In the genomic region with DNA sequence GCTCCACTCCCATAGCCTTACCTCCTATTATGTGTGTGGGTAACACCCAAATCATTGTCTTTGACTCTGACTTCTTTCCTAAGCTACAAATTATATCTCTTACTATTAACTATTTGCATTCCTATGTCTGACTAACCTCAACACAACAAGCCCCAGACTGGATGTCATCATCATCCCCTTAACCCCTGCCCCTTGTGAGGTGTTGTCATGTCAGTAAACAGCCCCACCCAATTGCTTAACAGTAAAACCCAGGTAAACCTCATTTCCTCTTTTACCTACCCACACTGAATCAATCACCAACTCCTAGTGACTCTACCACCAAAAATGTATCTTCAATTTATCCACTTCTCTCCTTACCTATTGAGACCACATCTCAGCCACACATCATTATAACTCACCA, we compare ENCODE assay signal across 14 cellular contexts. TPM values are rescaled to one million over a fixed set of nuclear protein-coding genes. Genes with fewer than 3 reads are reported as not detected.
DNase-seq lines count a peak whose midpoint lies in the region; ATAC-seq, FAIRE-seq and TF ChIP-seq lines count a peak whose summit lies in the region.
"Had no signal": no experiment of that assay in that cellular context is flagged by ENCODE, and none has a peak within 500 bp of the region (broad histone marks: within the 10 kb centered on the region; RNA-seq: fewer than 3 reads in every experiment).

No MANE protein-coding gene starts in this region.

- intact Hi-C loops in Calu3 (cut with micrococcal nuclease; ENCODE audit: unreplicated experiment): no loop called here
- intact Hi-C loops in K562 (cut with micrococcal nuclease): loop anchor here (5.0 kb wide), 1 partner anchor 84 kb away; no protein-coding TSS in a partner anchor
- intact Hi-C loops in esophagus muscularis mucosa (cut with DNase I): no loop called here

- H3K4me1 Mint-ChIP-seq in Calu3 (ENCODE audit: low read depth, unreplicated experiment): peaks cover 33% of the 10 kb centered on the region
- H3K4me1 Mint-ChIP-seq in effector memory CD8-positive, alpha-beta T cell (ENCODE audit: low read depth in 2 of 2): peaks cover 33 to 46% of the 10 kb centered on the region in 2 donors

- H3K56ac ChIP-seq in mesendoderm (ENCODE audit: low read length): peak overlapping the region; percentile 61

- TF ChIP-seq CTCF in Calu3 (IDR thresholded peaks at IDR 0.05; ENCODE audit: unreplicated experiment) (no peak), K562 (IDR thresholded peaks at IDR 0.05 in 2 of 3, conservative IDR thresholded peaks at IDR 0.05 in 1 of 3; ENCODE audit: insufficient read depth in 2 of 3, low read depth in 1 of 3, low read length in 3 of 3) (no peak), esophagus muscularis mucosa (IDR thresholded peaks at IDR 0.05) (no peak)

- H2AFZ ChIP-seq in K562 (ENCODE audit: low read depth, low read length): no peak overlapping the region

- H4K5ac ChIP-seq in mesendoderm (ENCODE audit: low read length): no peak overlapping the region

- CTCF ChIA-PET in Calu3 (lab: Charles Lee): interaction anchor here (0.7 kb wide), 1 partner anchor 107 kb away, joined by 3 read pairs; no protein-coding TSS in a partner anchor
- CTCF ChIA-PET in K562 (lab: Yijun Ruan, JAX; ENCODE audit: low intra/inter-chr PET ratio): no interaction called here

- no peaks in the 10 kb centered on the region for H4K20me1 ChIP-seq in K562 (replicated peaks; ENCODE audit: control insufficient read depth, insufficient read depth, low read length)

- no peak overlapping the region for H2AK5ac ChIP-seq in mesendoderm (ENCODE audit: low read length)

- no peak overlapping the region for H3K27ac ChIP-seq in HUES6 (ENCODE audit: low read depth, low read length)
- H3K27ac ChIP-seq in K562 (ENCODE audit: extremely low read depth, low read depth, low read length): no peak overlapping the region
- no peak overlapping the region for H3K27ac ChIP-seq in mesendoderm (ENCODE audit: low read depth, low read length)
- no peak overlapping the region for H3K27ac ChIP-seq in esophagus muscularis mucosa (replicated peaks in 1 of 4)

- H3K9ac ChIP-seq in HUES6 (ENCODE audit: low read length): no peak overlapping the region
- H3K9ac ChIP-seq in K562 (ENCODE audit: insufficient read depth in 1 of 2, low read depth in 2 of 2, low read length in 2 of 2): no peak overlapping the region
- peak overlapping the region; percentile 42 for H3K9ac ChIP-seq in mesendoderm (ENCODE audit: low read length)

- peaks cover 27% of the 10 kb centered on the region for H3K36me3 Mint-ChIP-seq in Calu3 (ENCODE audit: insufficient read depth, unreplicated experiment)
- peaks cover 8% of the 10 kb centered on the region for H3K36me3 Mint-ChIP-seq in effector memory CD8-positive, alpha-beta T cell (ENCODE audit: insufficient read depth)
- H3K36me3 Mint-ChIP-seq: natural killer cell had no signal

- H3K4me2 ChIP-seq in K562 (ENCODE audit: insufficient read depth, low read length) (peak overlapping the region; percentile 12; the same call in 1 of the 2 replicates), mesendoderm (ENCODE audit: low read length) (peak overlapping the region; percentile 25)

- peak; percentile 18 for DNase-seq in Calu3
- DNase-seq in K562 (ENCODE audit: extremely low read depth in 1 of 4, low spot score in 3 of 4): peak in 1 of 4 experiments; percentile 12
- DNase-seq in mesendoderm: peak; percentile 55
- no peak for DNase-seq in effector memory CD8-positive, alpha-beta T cell
- no peak for DNase-seq in esophagus muscularis mucosa (ENCODE audit: extremely low spot score)
- no peak for DNase-seq in anterior cingulate cortex (lab: John Stamatoyannopoulos, UW)
- DNase-seq: effector CD8-positive, alpha-beta T cell; natural killer cell; NCI-H345; SIG-M5; stimulated activated CD4-positive, alpha-beta T cell treated with anti-CD3 and anti-CD28 coated beads, Interleukin-15, amount 100 ng/mL, for 24 hours had no signal

- in situ Hi-C loops in K562 (cut with MboI): no loop called here

- no peak for TF ChIP-seq EP300 in K562 (IDR thresholded peaks at IDR 0.05; ENCODE audit: low read length)
- TF ChIP-seq EP300 in esophagus muscularis mucosa (IDR thresholded peaks at IDR 0.05): no peak

- POLR2A ChIA-PET in K562 (lab: Yijun Ruan, JAX): interaction anchor here (0.7 to 2.6 kb wide), 2 partner anchors 13 to 112 kb away, joined by 3 to 11 read pairs; no protein-coding TSS in a partner anchor

- H3K9me3 Mint-ChIP-seq in Calu3 (ENCODE audit: low read depth, unreplicated experiment): no peaks in the 10 kb centered on the region
- no peaks in the 10 kb centered on the region for H3K9me3 Mint-ChIP-seq in effector memory CD8-positive, alpha-beta T cell
- H3K9me3 Mint-ChIP-seq: activated naive CD4-positive, alpha-beta T cell treated with anti-CD3 and anti-CD28 coated beads, Interleukin-2, amount 50 U/mL, for 72 hours; natural killer cell had no signal

- FAIRE-seq in K562 (lab: Jason Lieb, UNC): no peak

- peak overlapping the region; percentile 8 for H3K4me3 Mint-ChIP-seq in Calu3 (ENCODE audit: low read depth, unreplicated experiment)
- H3K4me3 Mint-ChIP-seq in effector memory CD8-positive, alpha-beta T cell: no peak overlapping the region

- peaks cover 84% of the 10 kb centered on the region for H3K79me2 ChIP-seq in K562 (ENCODE audit: control insufficient read depth, insufficient read depth, low read length)
- H3K79me2 ChIP-seq in mesendoderm (ENCODE audit: control insufficient read depth, insufficient read depth, low read length): peaks cover 62% of the 10 kb centered on the region

- TF ChIP-seq POLR2A in K562 (conservative IDR thresholded peaks at IDR 0.05) (no peak), esophagus muscularis mucosa (IDR thresholded peaks at IDR 0.05; ENCODE audit: low read depth) (no peak)

- no peaks in the 10 kb centered on the region for H3K27me3 ChIP-seq in HUES6 (ENCODE audit: control insufficient read depth, insufficient read depth, low read length)
- no peaks in the 10 kb centered on the region for H3K27me3 ChIP-seq in K562 (ENCODE audit: control insufficient read depth in 2 of 2, insufficient read depth in 2 of 2, low read length in 2 of 2)
- no peaks in the 10 kb centered on the region for H3K27me3 ChIP-seq in mesendoderm (ENCODE audit: insufficient read depth, low read length, poor library complexity)
- no peaks in the 10 kb centered on the region for H3K27me3 ChIP-seq in esophagus muscularis mucosa

- peak overlapping the region; percentile 12 for H3K27ac Mint-ChIP-seq in Calu3 (ENCODE audit: unreplicated experiment)
- peak overlapping the region in 1 of 2 donors; percentile 2 for H3K27ac Mint-ChIP-seq in effector memory CD8-positive, alpha-beta T cell

- H3K4ac ChIP-seq in mesendoderm (ENCODE audit: low read depth, low read length): no peak overlapping the region

- H3K18ac ChIP-seq in mesendoderm (ENCODE audit: low read length): no peak overlapping the region

- H3K36me3 ChIP-seq in HUES6 (ENCODE audit: control insufficient read depth, insufficient read depth, low read length) (peaks cover 41% of the 10 kb centered on the region), K562 (ENCODE audit: control insufficient read depth, insufficient read depth, low read length) (peaks cover 37% of the 10 kb centered on the region), mesendoderm (ENCODE audit: control insufficient read depth, insufficient read depth, low read length) (no peaks in the 10 kb centered on the region), esophagus muscularis mucosa (peaks cover 0 to 27% (median 6%) of the 10 kb centered on the region in 4 donors)

- H3K4me3 ChIP-seq in HUES6 (ENCODE audit: low read depth, low read length) (0 out of 2 replicates have a peak overlapping the region, but pooled peaks have one; percentile 6), K562 (no peak overlapping the region), mesendoderm (ENCODE audit: low read length) (no peak overlapping the region), esophagus muscularis mucosa (no peak overlapping the region)

- H3K4me1 ChIP-seq in HUES6 (ENCODE audit: control insufficient read depth, insufficient read depth, low read length): peaks cover 15% of the 10 kb centered on the region
- H3K4me1 ChIP-seq in K562 (replicated peaks in 1 of 2; ENCODE audit: control insufficient read depth in 2 of 2, insufficient read depth in 2 of 2, low read length in 2 of 2): peaks cover 0 to 16% of the 10 kb centered on the region in 2 experiments; a peak in 3 of 5 replicates
- H3K4me1 ChIP-seq in mesendoderm (ENCODE audit: control insufficient read depth, low read depth, low read length): peaks cover 17% of the 10 kb centered on the region
- H3K4me1 ChIP-seq in esophagus muscularis mucosa: peaks cover 28 to 55% (median 43%) of the 10 kb centered on the region in 4 donors

- no peaks in the 10 kb centered on the region for H3K27me3 Mint-ChIP-seq in Calu3 (ENCODE audit: unreplicated experiment)
- H3K27me3 Mint-ChIP-seq in effector memory CD8-positive, alpha-beta T cell: no peaks in the 10 kb centered on the region

- no peak overlapping the region for H2BK120ac ChIP-seq in mesendoderm (ENCODE audit: low read depth, low read length)

- no peak for TF ChIP-seq RAD21 in K562 (CRISPR knock-in tag; conservative IDR thresholded peaks at IDR 0.05 in 1 of 2, IDR thresholded peaks at IDR 0.05 in 1 of 2)

- ATAC-seq in K562 (no peak), HG02763 (IDR thresholded peaks at IDR 0.05; ENCODE audit: unreplicated experiment) (no peak)
- ATAC-seq in effector memory CD8-positive, alpha-beta T cell (replicated peaks): no peak
- ATAC-seq: activated naive CD4-positive, alpha-beta T cell treated with anti-CD3 and anti-CD28 coated beads, Interleukin-2, amount 50 U/mL, for 72 hours; natural killer cell had no signal

- H2BK15ac ChIP-seq in mesendoderm (replicated peaks; ENCODE audit: low read depth): no peak overlapping the region

- H2BK5ac ChIP-seq in mesendoderm (ENCODE audit: low read length): no peak overlapping the region

- H3K9me3 ChIP-seq in HUES6 (ENCODE audit: control insufficient read depth, insufficient read depth, low read depth, low read length) (no peaks in the 10 kb centered on the region), K562 (replicated peaks; ENCODE audit: control insufficient read depth, insufficient read depth, low read depth, low read length) (no peaks in the 10 kb centered on the region), esophagus muscularis mucosa (no peaks in the 10 kb centered on the region)

- BruUV-seq in Calu3 (replicated peaks; lab: Mats Ljungman, UMichigan) (no TSS peak), K562 (replicated peaks; lab: Mats Ljungman, UMichigan) (no TSS peak)

- H3K9me1 ChIP-seq in K562 (ENCODE audit: control insufficient read depth, insufficient read depth, low read length): no peaks in the 10 kb centered on the region

- H3K79me1 ChIP-seq in mesendoderm (ENCODE audit: low read length): peaks cover 20% of the 10 kb centered on the region

- no peak overlapping the region for H3K23ac ChIP-seq in mesendoderm (ENCODE audit: low read length)

- no peak overlapping the region for H4K8ac ChIP-seq in mesendoderm (ENCODE audit: low read depth, low read length)

RNA-seq across cellular contexts. Expression of a gene that starts 2.4 kb away (rescaled TPM):
- total RNA-seq in Calu3 (2022) (16.4 and 20.2 TPM in 2 replicates), K562 (2014; rRNA removed) (6.9 and 8.2 TPM in 2 replicates), K562 (2014; rRNA removed; fragmentation: Illumina TruSeq; extraction: Trizol) (21.7 and 23.7 TPM in 2 replicates), K562 (2015; rRNA removed; fragmentation: Illumina TruSeq; extraction: Trizol) (19.2 and 21.3 TPM in 2 replicates), K562 (2021) (27.3 and 27.7 TPM in 2 replicates), esophagus muscularis mucosa (10 to 100 TPM; 10.7 to 17.4 (median 11.0) TPM)
- total RNA-seq in K562 (2011; cell fraction: chromatin; rRNA removed; ENCODE audit: low replicate concordance): 2.3 and 5.4 TPM in 2 replicates
- 2.8 TPM in 2 replicates for total RNA-seq in K562 (2011; cell fraction: nucleolus; rRNA removed)
- total RNA-seq in K562 (2011; cell fraction: nucleoplasm; rRNA removed): 3.8 and 8.7 TPM in 2 replicates
- polyA plus RNA-seq in K562 (2011; rRNA removed) (6.4 and 9.8 TPM in 2 replicates), K562 (2014; fragmentation: Illumina TruSeq; extraction: Trizol) (23.0 and 23.9 TPM in 2 replicates), K562 (2014; fragmentation: Nextera tagmentation; extraction: Ambion mirVana) (10 to 100 TPM; 29.8 to 45.2 TPM), K562 (2014; rRNA removed) (8.5 and 9.3 TPM in 2 replicates)
- polyA plus RNA-seq in K562 (2011; cell fraction: cytosol; rRNA removed): 4.1 and 5.3 TPM in 2 replicates
- 2.1 and 2.8 TPM in 2 replicates for polyA plus RNA-seq in K562 (2011; cell fraction: nucleus; rRNA removed)
- polyA plus RNA-seq in K562 (2012): 8.1 and 21.0 TPM in 2 replicates
- 8.1 and 8.8 TPM in 2 replicates for polyA minus RNA-seq in K562 (2011; rRNA and poly(A)+ RNA removed)
- polyA minus RNA-seq in K562 (2011; cell fraction: cytosol; rRNA and poly(A)+ RNA removed): 9.5 and 12.1 TPM in 2 replicates
- polyA minus RNA-seq in K562 (2011; cell fraction: nucleus; rRNA and poly(A)+ RNA removed): 3.6 and 6.4 TPM in 2 replicates
- 51.4 TPM for polyA plus RNA-seq in mesendoderm (2013, experiment 1 of 2)
- 51.4 TPM for polyA plus RNA-seq in mesendoderm (2013, experiment 2 of 2)

RNA-seq across cellular contexts. Expression of a gene that starts 2.6 kb away (rescaled TPM):
- total RNA-seq in Calu3 (2022) (22.8 and 25.9 TPM in 2 replicates), K562 (2014; rRNA removed) (19.5 and 19.7 TPM in 2 replicates), K562 (2014; rRNA removed; fragmentation: Illumina TruSeq; extraction: Trizol) (40.9 and 47.4 TPM in 2 replicates), K562 (2015; rRNA removed; fragmentation: Illumina TruSeq; extraction: Trizol) (33.2 and 38.0 TPM in 2 replicates), K562 (2021) (25.6 and 28.0 TPM in 2 replicates), esophagus muscularis mucosa (10 to 100 TPM; 12.3 to 21.2 (median 13.4) TPM)
- 10.5 and 54.8 TPM in 2 replicates for total RNA-seq in K562 (2011; cell fraction: chromatin; rRNA removed; ENCODE audit: low replicate concordance)
- 7.0 and 10.1 TPM in 2 replicates for total RNA-seq in K562 (2011; cell fraction: nucleolus; rRNA removed)
- 17.9 and 28.3 TPM in 2 replicates for total RNA-seq in K562 (2011; cell fraction: nucleoplasm; rRNA removed)
- polyA plus RNA-seq in K562 (2011; rRNA removed) (26.8 and 38.3 TPM in 2 replicates), K562 (2014; fragmentation: Illumina TruSeq; extraction: Trizol) (39.5 and 46.4 TPM in 2 replicates), K562 (2014; fragmentation: Nextera tagmentation; extraction: Ambion mirVana) (10 to 100 TPM; 42.9 to 49.3 TPM), K562 (2014; rRNA removed) (27.9 and 34.1 TPM in 2 replicates)
- polyA plus RNA-seq in K562 (2011; cell fraction: cytosol; rRNA removed): 5.6 and 20.5 TPM in 2 replicates
- 5.2 and 9.0 TPM in 2 replicates for polyA plus RNA-seq in K562 (2011; cell fraction: nucleus; rRNA removed)
- polyA plus RNA-seq in K562 (2012): 23.4 and 29.1 TPM in 2 replicates
- polyA minus RNA-seq in K562 (2011; rRNA and poly(A)+ RNA removed): 71.0 and 76.0 TPM in 2 replicates
- polyA minus RNA-seq in K562 (2011; cell fraction: cytosol; rRNA and poly(A)+ RNA removed): 10.1 and 13.3 TPM in 2 replicates
- polyA minus RNA-seq in K562 (2011; cell fraction: nucleus; rRNA and poly(A)+ RNA removed): 27.5 and 43.1 TPM in 2 replicates
- polyA plus RNA-seq in mesendoderm (2013, experiment 1 of 2): 89.6 TPM
- 90.5 TPM for polyA plus RNA-seq in mesendoderm (2013, experiment 2 of 2)

Comparison
In these comparisons a context has a peak if more than half of its experiments do, and no peak if none do; other contexts are left out.
1. DNase-seq: peak in Calu3 (single experiment) and mesendoderm (single experiment); none in effector memory CD8-positive, alpha-beta T cell (0 of 3), esophagus muscularis mucosa (single experiment) and anterior cingulate cortex (0 of 58).